9 cellular contexts compared by ENCODE assay signal in the genomic region with DNA sequence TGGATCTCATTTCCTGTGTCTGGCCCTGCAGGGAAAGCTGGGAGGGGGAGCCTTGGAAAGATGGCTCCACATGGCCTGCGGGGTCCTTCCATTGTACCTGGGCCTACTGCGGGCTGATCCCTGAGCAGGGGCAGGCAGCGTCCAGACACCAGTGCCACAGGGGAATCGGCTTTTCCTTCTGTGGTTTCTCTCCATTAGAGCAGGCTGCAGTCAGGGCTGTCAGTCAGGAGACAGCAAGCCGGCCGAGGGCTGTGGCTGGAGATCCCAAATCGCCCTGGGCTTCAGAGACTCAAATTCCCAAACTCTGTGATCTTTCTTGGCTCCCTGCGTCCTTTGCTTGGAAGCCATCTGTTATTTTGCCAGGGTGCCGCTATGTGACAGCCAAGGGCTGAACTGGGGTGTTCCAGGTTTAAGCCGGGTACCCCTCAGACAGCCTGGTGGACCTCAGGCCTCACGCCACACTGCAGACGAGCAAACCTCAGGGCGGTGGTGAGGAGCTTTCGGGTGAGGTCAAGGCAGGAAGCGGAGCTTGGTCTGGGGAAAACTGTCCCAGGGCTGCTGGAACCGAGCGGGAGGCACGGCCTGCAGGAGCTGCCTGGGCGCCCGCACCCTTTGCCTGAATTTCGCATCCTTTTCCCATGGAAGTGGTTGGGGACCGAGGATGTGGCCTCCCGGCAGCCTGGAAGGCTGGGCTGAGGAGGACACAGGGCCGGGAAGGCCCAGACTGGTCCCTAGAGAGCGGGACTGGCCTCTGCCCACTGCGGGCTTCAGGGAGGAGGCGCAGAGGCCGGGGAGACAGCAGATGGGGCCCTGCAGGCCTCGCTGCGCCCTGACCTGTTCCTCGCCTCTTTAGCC. TPM values are rescaled to one million over a fixed set of nuclear protein-coding genes. Genes with fewer than 3 reads are reported as not detected.
A peak's percentile ranks its signal among the peaks of the same experiment; 100 is the strongest.
DNase-seq lines count a peak whose midpoint lies in the region; ATAC-seq and TF ChIP-seq lines count a peak whose summit lies in the region.
"Had no signal": no experiment of that assay in that cellular context is flagged by ENCODE, and none has a peak within 500 bp of the region (broad histone marks: within the 10 kb centered on the region; RNA-seq: fewer than 3 reads in every experiment).

No MANE protein-coding gene starts in this region.

- H3K36me3 Mint-ChIP-seq in activated T-cell treated with anti-CD3 and anti-CD28 coated beads, Interleukin-2, amount 50 U/mL, for 72 hours (ENCODE audit: insufficient read depth in 2 of 2), result no peaks in the 10 kb centered on the region
- H3K36me3 Mint-ChIP-seq in stimulated activated effector memory CD8-positive, alpha-beta T cell treated with anti-CD3 and anti-CD28 coated beads, Interleukin-12 subunit alpha, Interleukin-12 subunit beta, amount 100 ng/mL, for 72 hours, result no peaks in the 10 kb centered on the region

- H4K20me1 ChIP-seq in fibroblast of lung (ENCODE audit: control insufficient read depth, extremely low read depth, insufficient read depth, low read length), result no peaks in the 10 kb centered on the region

- POLR2A ChIA-PET in Panc1 (lab: Charles Lee), result no interaction called here

- no TSS peak for BruUV-seq in Panc1 (replicated peaks; lab: Mats Ljungman, UMichigan)

- no peak for ATAC-seq in activated T-cell treated with anti-CD3 and anti-CD28 coated beads, Interleukin-2, amount 50 U/mL, for 72 hours (replicated peaks in 1 of 2)
- peak; percentile 44 for ATAC-seq in Panc1
- ATAC-seq in stimulated activated effector memory CD8-positive, alpha-beta T cell treated with anti-CD3 and anti-CD28 coated beads, Interleukin-12 subunit alpha, Interleukin-12 subunit beta, amount 100 ng/mL, for 72 hours, result no peak

- no peaks in the 10 kb centered on the region for H3K4me1 Mint-ChIP-seq in activated T-cell treated with anti-CD3 and anti-CD28 coated beads, Interleukin-2, amount 50 U/mL, for 72 hours (ENCODE audit: low read depth)
- peaks cover 8% of the 10 kb centered on the region for H3K4me1 Mint-ChIP-seq in stimulated activated effector memory CD8-positive, alpha-beta T cell treated with anti-CD3 and anti-CD28 coated beads, Interleukin-12 subunit alpha, Interleukin-12 subunit beta, amount 100 ng/mL, for 72 hours

- H3K27ac Mint-ChIP-seq in activated T-cell treated with anti-CD3 and anti-CD28 coated beads, Interleukin-2, amount 50 U/mL, for 72 hours, result no peak overlapping the region
- H3K27ac Mint-ChIP-seq in stimulated activated effector memory CD8-positive, alpha-beta T cell treated with anti-CD3 and anti-CD28 coated beads, Interleukin-12 subunit alpha, Interleukin-12 subunit beta, amount 100 ng/mL, for 72 hours, result no peak overlapping the region

- peaks cover 8% of the 10 kb centered on the region for H3K27me3 Mint-ChIP-seq in activated T-cell treated with anti-CD3 and anti-CD28 coated beads, Interleukin-2, amount 50 U/mL, for 72 hours (ENCODE audit: low read depth)

- H3K27me3 ChIP-seq in Panc1 (ENCODE audit: control insufficient read depth, insufficient read depth, low read length) (no peaks in the 10 kb centered on the region), fibroblast of lung (ENCODE audit: control insufficient read depth, insufficient read depth, low read length) (no peaks in the 10 kb centered on the region)

- H3K27ac ChIP-seq in Panc1 (ENCODE audit: low read length) (peak overlapping the region; percentile 61), fibroblast of lung (ENCODE audit: insufficient read depth, low read length) (peak overlapping the region; percentile 34)
- H3K27ac ChIP-seq: transverse colon had no signal

- TF ChIP-seq CTCF in Panc1 (IDR thresholded peaks at IDR 0.05), result no peak
- TF ChIP-seq CTCF in fibroblast of lung (conservative IDR thresholded peaks at IDR 0.05 in 1 of 2, IDR thresholded peaks at IDR 0.05 in 1 of 2; ENCODE audit: low read depth in 1 of 2, low read length in 2 of 2), result no peak

- CTCF ChIA-PET in Panc1 (lab: Charles Lee), result interaction anchor here (0.7 kb wide), 2 partner anchors 20 to 646 kb away, joined by 3 read pairs; no protein-coding TSS in a partner anchor

- H3K9ac ChIP-seq in fibroblast of lung (ENCODE audit: insufficient read depth, low read length), result peak overlapping the region; percentile 55

- H3K4me2 ChIP-seq in fibroblast of lung (ENCODE audit: extremely low read depth, insufficient read depth, low read length), result no peak overlapping the region

- no peaks in the 10 kb centered on the region for H3K9me3 Mint-ChIP-seq in activated T-cell treated with anti-CD3 and anti-CD28 coated beads, Interleukin-2, amount 50 U/mL, for 72 hours
- H3K9me3 Mint-ChIP-seq in stimulated activated effector memory CD8-positive, alpha-beta T cell treated with anti-CD3 and anti-CD28 coated beads, Interleukin-12 subunit alpha, Interleukin-12 subunit beta, amount 100 ng/mL, for 72 hours, result no peaks in the 10 kb centered on the region

- peaks cover 5% of the 10 kb centered on the region for H3K79me2 ChIP-seq in fibroblast of lung (ENCODE audit: control insufficient read depth, insufficient read depth, low read length)

- no peak for DNase-seq in activated T-cell treated with anti-CD3 and anti-CD28 coated beads, Interleukin-2, amount 50 U/mL, for 72 hours
- no peak for DNase-seq in activated T-cell treated with anti-CD3 and anti-CD28 coated beads, Interleukin-2, amount 50 U/mL, for 1 hour
- DNase-seq in Panc1 (ENCODE audit: low read depth, low spot score) (no peak), fibroblast of lung (ENCODE audit: low read depth in 2 of 2) (no peak), NCI-H2107 (lab: John Stamatoyannopoulos, UW) (no peak), ecto neural progenitor cell (ENCODE audit: low spot score) (no peak), NCI-H1105 (lab: John Stamatoyannopoulos, UW) (no peak)
- DNase-seq in stimulated activated effector memory CD8-positive, alpha-beta T cell treated with anti-CD3 and anti-CD28 coated beads, Interleukin-12 subunit alpha, Interleukin-12 subunit beta, amount 100 ng/mL, for 72 hours (ENCODE audit: low spot score in 2 of 2), result no peak

- in situ Hi-C loops in Panc1 (cut with HindIII; ENCODE audit: low pct_unique_long_range_greater_than_20kb, low sequenced_read_pairs), result no loop called here

- H3K4me1 ChIP-seq in Panc1 (ENCODE audit: control insufficient read depth, insufficient read depth, low read length) (no peaks in the 10 kb centered on the region), fibroblast of lung (ENCODE audit: control insufficient read depth, extremely low read depth, insufficient read depth, low read length) (peaks cover 4% of the 10 kb centered on the region)

- peak overlapping the region; percentile 81 for H2AFZ ChIP-seq in fibroblast of lung (ENCODE audit: low read length)

- H3K36me3 ChIP-seq in Panc1 (ENCODE audit: control insufficient read depth, insufficient read depth, low read length) (no peaks in the 10 kb centered on the region; the same call in 1 of the 2 replicates), fibroblast of lung (ENCODE audit: control insufficient read depth, insufficient read depth, low read length) (no peaks in the 10 kb centered on the region)
- H3K36me3 ChIP-seq: transverse colon had no signal

- intact Hi-C loops in Panc1 (cut with micrococcal nuclease; ENCODE audit: unreplicated experiment), result loop anchor here (5.0 kb wide), 1 partner anchor 68 kb away; no protein-coding TSS in a partner anchor

- no peaks in the 10 kb centered on the region for H3K9me3 ChIP-seq in Panc1 (ENCODE audit: control insufficient read depth, insufficient read depth, low read depth, low read length)
- no peaks in the 10 kb centered on the region for H3K9me3 ChIP-seq in fibroblast of lung (ENCODE audit: control insufficient read depth, insufficient read depth, low read depth, low read length)
- H3K9me3 ChIP-seq: transverse colon had no signal

- H3K4me3 Mint-ChIP-seq in activated T-cell treated with anti-CD3 and anti-CD28 coated beads, Interleukin-2, amount 50 U/mL, for 72 hours, result peak overlapping the region; percentile 58 to 77
- H3K4me3 Mint-ChIP-seq in stimulated activated effector memory CD8-positive, alpha-beta T cell treated with anti-CD3 and anti-CD28 coated beads, Interleukin-12 subunit alpha, Interleukin-12 subunit beta, amount 100 ng/mL, for 72 hours, result peak overlapping the region; percentile 60

- H3K4me3 ChIP-seq in Panc1 (ENCODE audit: low read depth in 2 of 2, low read length in 2 of 2) (peak overlapping the region; percentile 43 to 64), fibroblast of lung (replicated peaks in 1 of 4; ENCODE audit: control extremely low read depth in 1 of 4, insufficient read depth in 1 of 4, low read depth in 3 of 4, low read length in 4 of 4) (no peak overlapping the region)

RNA-seq across cellular contexts. Expression of a gene that starts 1.5 kb away (rescaled TPM):
- total RNA-seq in activated T-cell treated with anti-CD3 and anti-CD28 coated beads, Interleukin-2, amount 50 U/mL, for 72 hours, result 10 to 100 TPM; 10.9 to 11.4 TPM
- total RNA-seq in Panc1 (2021; ENCODE audit: unreplicated experiment), result 32.7 TPM
- 46.0 TPM for polyA plus RNA-seq in Panc1 (2012; ENCODE audit: insufficient read length)
- total RNA-seq in fibroblast of lung, result 13.1 and 53.0 TPM in 2 replicates
- 10.2 and 14.5 TPM in 2 replicates for polyA plus RNA-seq in fibroblast of lung
- polyA plus RNA-seq in fibroblast of lung (2012), result 9.4 and 14.1 TPM in 2 replicates
- 8.0 and 15.7 TPM in 2 replicates for polyA minus RNA-seq in fibroblast of lung (ENCODE audit: low replicate concordance)

RNA-seq across cellular contexts. Expression of a gene that starts 13.6 kb away (rescaled TPM):
- 1,000 to 10,000 TPM; 3,140 to 3,274 TPM for total RNA-seq in activated T-cell treated with anti-CD3 and anti-CD28 coated beads, Interleukin-2, amount 50 U/mL, for 72 hours
- total RNA-seq in Panc1 (2021; ENCODE audit: unreplicated experiment), result 965 TPM
- polyA plus RNA-seq in Panc1 (2012; ENCODE audit: insufficient read length), result 1,813 TPM
- total RNA-seq in fibroblast of lung, result 3,823 and 3,824 TPM in 2 replicates
- 1,441 and 1,442 TPM in 2 replicates for polyA plus RNA-seq in fibroblast of lung
- 2,548 and 2,943 TPM in 2 replicates for polyA plus RNA-seq in fibroblast of lung (2012)
- 716 and 909 TPM in 2 replicates for polyA minus RNA-seq in fibroblast of lung (ENCODE audit: low replicate concordance)

RNA-seq across cellular contexts. Expression of a gene that starts 39.4 kb away (rescaled TPM):
- not detected for total RNA-seq in activated T-cell treated with anti-CD3 and anti-CD28 coated beads, Interleukin-2, amount 50 U/mL, for 72 hours
- total RNA-seq in Panc1 (2021; ENCODE audit: unreplicated experiment), result 0.18 TPM
- 0.78 TPM for polyA plus RNA-seq in Panc1 (2012; ENCODE audit: insufficient read length)
- total RNA-seq in fibroblast of lung, result under 0.01 and 0.17 TPM in 2 replicates
- polyA plus RNA-seq in fibroblast of lung, result not detected in 2 replicates
- polyA plus RNA-seq in fibroblast of lung (2012), result not detected in 2 replicates
- not detected in 2 replicates for polyA minus RNA-seq in fibroblast of lung (ENCODE audit: low replicate concordance)

Comparison
In these comparisons a context has a peak if more than half of its experiments do, and no peak if none do; other contexts are left out.
1. H3K4me3 ChIP-seq: peak in Panc1 (2 of 2); none in fibroblast of lung (0 of 4).